In the genomic region with DNA sequence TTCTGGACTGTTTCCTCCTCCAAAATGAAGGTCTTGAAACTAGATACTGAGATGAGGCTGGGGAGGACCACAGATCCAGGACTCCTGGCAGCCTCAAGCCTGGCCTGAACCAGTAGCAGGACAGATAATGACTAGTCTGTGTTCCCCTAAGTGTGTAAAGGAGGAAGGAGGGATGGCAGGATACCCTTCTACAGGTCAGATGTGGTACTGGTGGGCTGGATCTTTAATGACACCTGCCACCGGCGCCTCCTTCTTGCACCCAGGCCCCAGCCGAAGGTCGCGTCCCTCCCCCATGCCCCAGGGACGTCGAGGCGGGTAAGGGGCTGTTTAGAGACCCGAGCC, we compare ENCODE assay signal across 8 cellular contexts. TPM values are rescaled to one million over a fixed set of nuclear protein-coding genes. Genes with fewer than 3 reads are reported as not detected.
DNase-seq lines count a peak whose midpoint lies in the region; ATAC-seq, FAIRE-seq and TF ChIP-seq lines count a peak whose summit lies in the region.

No MANE protein-coding gene starts in this region.

- H3K27ac ChIP-seq in HEK293 (ENCODE audit: extremely low read depth, low read depth, low read length) (peak overlapping the region; percentile 69), right cardiac atrium (ENCODE audit: low read length) (peak overlapping the region; percentile 96), smooth muscle cell (ENCODE audit: low read depth) (peak overlapping the region; percentile 92)

- no peak overlapping the region for H2AFZ ChIP-seq in smooth muscle cell (ENCODE audit: low read depth)

- H3K9me3 ChIP-seq in HEK293 (ENCODE audit: control insufficient read depth, insufficient read depth, low read depth, low read length) = no peaks in the 10 kb centered on the region
- no peaks in the 10 kb centered on the region for H3K9me3 ChIP-seq in right cardiac atrium (ENCODE audit: control insufficient read depth, low read length)
- H3K9me3 ChIP-seq in smooth muscle cell (replicated peaks; ENCODE audit: low read depth) = no peaks in the 10 kb centered on the region

- H3K4me3 ChIP-seq in HEK293 (ENCODE audit: low read depth, low read length) (peak overlapping the region; percentile 99), right cardiac atrium (ENCODE audit: low read length) (peak overlapping the region; percentile 64), smooth muscle cell (peak overlapping the region; percentile 71)

- no peak for FAIRE-seq in frontal cortex (lab: Jason Lieb, UNC)

- peaks cover 6% of the 10 kb centered on the region; the same call in 1 of the 2 replicates for H3K4me1 ChIP-seq in HEK293 (ENCODE audit: control insufficient read depth, insufficient read depth, low read length)
- peaks cover 7% of the 10 kb centered on the region for H3K4me1 ChIP-seq in right cardiac atrium (ENCODE audit: control insufficient read depth, insufficient read depth, low read length)
- H3K4me1 ChIP-seq in smooth muscle cell (ENCODE audit: low read depth) = peaks cover 5% of the 10 kb centered on the region

- 0% methylated on average over 9 of the region's 9 CpGs for WGBS in right cardiac atrium
- 5% methylated on average over 8 of the region's 9 CpGs for WGBS in smooth muscle cell (ENCODE audit: low lambda C conversion rate)

- no peak for TF ChIP-seq CTCF in HEK293 (tag by site-specific recombination; IDR thresholded peaks at IDR 0.05)
- no peak for TF ChIP-seq CTCF in smooth muscle cell (IDR thresholded peaks at IDR 0.05; ENCODE audit: borderline replicate concordance, insufficient read depth, poor library complexity, severe bottlenecking)

- POLR2A ChIA-PET in HEK293 (lab: Yijun Ruan, JAX) = interaction anchor here (1.0 to 2.8 kb wide), 6 partner anchors 10 to 91 kb away, joined by 5 to 31 read pairs (median 14); partner anchors contain the start of genes IMPDH2, LAMB2, QARS1 and QRICH1

- CTCF ChIA-PET in HEK293 (lab: Yijun Ruan, JAX) = interaction anchor here (0.7 to 1.0 kb wide), 3 partner anchors 36 to 334 kb away, joined by 3 to 4 read pairs (median 4); no protein-coding TSS in a partner anchor

- peak overlapping the region; percentile 87 for H3K4me2 ChIP-seq in smooth muscle cell

- H3K36me3 ChIP-seq in HEK293 (ENCODE audit: control insufficient read depth in 2 of 2, insufficient read depth in 1 of 2, low read length in 2 of 2) (peaks cover 13 to 85% of the 10 kb centered on the region in 2 experiments; a peak in 2 of 3 replicates), smooth muscle cell (ENCODE audit: low read depth) (no peaks in the 10 kb centered on the region)

- no peak for ATAC-seq in right cardiac atrium
- no peak for ATAC-seq in HG03025 (IDR thresholded peaks at IDR 0.05; ENCODE audit: low FRiP score, unreplicated experiment)

- intact Hi-C loops in right cardiac atrium (cut with DNase I) = no loop called here

- H3K79me2 ChIP-seq in smooth muscle cell (ENCODE audit: low read depth) = peaks cover 19% of the 10 kb centered on the region

- peak overlapping the region; percentile 93 for H3K9ac ChIP-seq in smooth muscle cell (ENCODE audit: low read depth)

- DNase-seq in AG08395 (ENCODE audit: low spot score) (peak; percentile 13), right cardiac atrium (no peak), smooth muscle cell (lab: John Stamatoyannopoulos, UW; ENCODE audit: unreplicated experiment) (no peak), NCI-H2227 (lab: John Stamatoyannopoulos, UW; ENCODE audit: unreplicated experiment) (no peak), frontal cortex (ENCODE audit: low spot score in 2 of 2) (no peak)
- peak; percentile 19 for DNase-seq in activated naive CD4-positive, alpha-beta T cell treated with anti-CD3 and anti-CD28 coated beads, Interleukin-2, amount 50 U/mL, for 16 hours

- H3F3A ChIP-seq in smooth muscle cell (ENCODE audit: low read depth) = peaks cover 15% of the 10 kb centered on the region

- H4K20me1 ChIP-seq in smooth muscle cell (ENCODE audit: low read depth) = no peaks in the 10 kb centered on the region

- no peaks in the 10 kb centered on the region for H3K27me3 ChIP-seq in right cardiac atrium (ENCODE audit: control insufficient read depth, insufficient read depth)
- no peaks in the 10 kb centered on the region for H3K27me3 ChIP-seq in smooth muscle cell (ENCODE audit: low read depth)

TF ChIP-seq in HEK293, 187 proteins besides CTCF, POLR2A, EP300 and RAD21:
- no peak for TF ChIP-seq SP2 (tag by site-specific recombination; IDR thresholded peaks at IDR 0.05)
- TF ChIP-seq KLF8 (tag by site-specific recombination; IDR thresholded peaks at IDR 0.05) = no peak
- TF ChIP-seq ZBTB20 (tag by site-specific recombination; IDR thresholded peaks at IDR 0.05) = no peak
- no peak for TF ChIP-seq ZBTB21 (tag by site-specific recombination; IDR thresholded peaks at IDR 0.05)
- TF ChIP-seq GLI2 (tag by site-specific recombination; IDR thresholded peaks at IDR 0.05; ENCODE audit: borderline replicate concordance, low read depth) = no peak
- TF ChIP-seq GLI4 (tag by site-specific recombination; IDR thresholded peaks at IDR 0.05) = no peak
- TF ChIP-seq BCL11A (tag by site-specific recombination; IDR thresholded peaks at IDR 0.05; ENCODE audit: low read depth) = no peak
- TF ChIP-seq, protein P1, sequence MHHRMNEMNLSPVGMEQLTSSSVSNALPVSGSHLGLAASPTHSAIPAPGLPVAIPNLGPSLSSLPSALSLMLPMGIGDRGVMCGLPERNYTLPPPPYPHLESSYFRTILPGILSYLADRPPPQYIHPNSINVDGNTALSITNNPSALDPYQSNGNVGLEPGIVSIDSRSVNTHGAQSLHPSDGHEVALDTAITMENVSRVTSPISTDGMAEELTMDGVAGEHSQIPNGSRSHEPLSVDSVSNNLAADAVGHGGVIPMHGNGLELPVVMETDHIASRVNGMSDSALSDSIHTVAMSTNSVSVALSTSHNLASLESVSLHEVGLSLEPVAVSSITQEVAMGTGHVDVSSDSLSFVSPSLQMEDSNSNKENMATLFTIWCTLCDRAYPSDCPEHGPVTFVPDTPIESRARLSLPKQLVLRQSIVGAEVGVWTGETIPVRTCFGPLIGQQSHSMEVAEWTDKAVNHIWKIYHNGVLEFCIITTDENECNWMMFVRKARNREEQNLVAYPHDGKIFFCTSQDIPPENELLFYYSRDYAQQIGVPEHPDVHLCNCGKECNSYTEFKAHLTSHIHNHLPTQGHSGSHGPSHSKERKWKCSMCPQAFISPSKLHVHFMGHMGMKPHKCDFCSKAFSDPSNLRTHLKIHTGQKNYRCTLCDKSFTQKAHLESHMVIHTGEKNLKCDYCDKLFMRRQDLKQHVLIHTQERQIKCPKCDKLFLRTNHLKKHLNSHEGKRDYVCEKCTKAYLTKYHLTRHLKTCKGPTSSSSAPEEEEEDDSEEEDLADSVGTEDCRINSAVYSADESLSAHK (tag by site-specific recombination; IDR thresholded peaks at IDR 0.05) = no peak
- no peak for TF ChIP-seq ZNF623 (tag by site-specific recombination; IDR thresholded peaks at IDR 0.05)

RNA-seq across cellular contexts. Expression of gene USP19, which starts 0.6 kb away (rescaled TPM):
- total RNA-seq in right cardiac atrium (10 to 100 TPM; 38.4 to 62.8 (median 56.1) TPM), smooth muscle cell (21.1 and 42.3 TPM in 2 replicates), frontal cortex (44.8 TPM)
- polyA plus RNA-seq in right cardiac atrium (25.5 TPM), smooth muscle cell (20.6 and 22.1 TPM in 2 replicates)

RNA-seq across cellular contexts. Expression of gene LAMB2, which starts 12.8 kb away (rescaled TPM):
- total RNA-seq in right cardiac atrium (100 to 1,000 TPM; 725 to 914 (median 824) TPM), smooth muscle cell (354 and 503 TPM in 2 replicates), frontal cortex (30.2 TPM)
- polyA plus RNA-seq in right cardiac atrium (803 TPM), smooth muscle cell (456 and 471 TPM in 2 replicates)

RNA-seq across cellular contexts. Expression of gene QARS1, which starts 15.5 kb away (rescaled TPM):
- total RNA-seq in right cardiac atrium (100 to 1,000 TPM; 155 to 188 (median 158) TPM), smooth muscle cell (135 and 150 TPM in 2 replicates), frontal cortex (179 TPM)
- polyA plus RNA-seq in right cardiac atrium (132 TPM), smooth muscle cell (107 and 114 TPM in 2 replicates)

RNA-seq across cellular contexts. Expression of gene QRICH1, which starts 26.2 kb away (rescaled TPM):
- total RNA-seq in right cardiac atrium (10 to 100 TPM; 59.2 to 74.7 (median 65.9) TPM), smooth muscle cell (62.0 and 76.4 TPM in 2 replicates), frontal cortex (148 TPM)
- polyA plus RNA-seq in right cardiac atrium (23.3 TPM), smooth muscle cell (38.2 and 48.8 TPM in 2 replicates)

RNA-seq across cellular contexts. Expression of gene CCDC71, which starts 46.1 kb away (rescaled TPM):
- total RNA-seq in right cardiac atrium (10 to 100 TPM; 13.3 to 15.4 (median 14.4) TPM), smooth muscle cell (19.6 and 33.8 TPM in 2 replicates), frontal cortex (17.9 TPM)
- polyA plus RNA-seq in right cardiac atrium (12.0 TPM), smooth muscle cell (0.59 and 0.80 TPM in 2 replicates)

Comparison
In these comparisons a context has a peak if more than half of its experiments do, and no peak if none do; other contexts are left out.
1. DNase-seq: peak in AG08395 (single experiment) and activated naive CD4-positive, alpha-beta T cell treated with anti-CD3 and anti-CD28 coated beads, Interleukin-2, amount 50 U/mL, for 16 hours (single experiment); none in right cardiac atrium (0 of 3), smooth muscle cell (single experiment), NCI-H2227 (single experiment) and frontal cortex (0 of 2).
2. RNA of gene LAMB2, which starts 12.8 kb away (total RNA-seq): 725 to 914 TPM in right cardiac atrium and 354 to 503 TPM in smooth muscle cell; 30.2 TPM in frontal cortex (single experiment); every median in the first group is over 10 times any median in the second.
3. Peak in every context shown above with its lines, with median percentiles within 50 percentile points of each other: H3K27ac ChIP-seq and H3K4me3 ChIP-seq.